Comparison of ENCODE assay signal across 15 cellular contexts in the genomic region with DNA sequence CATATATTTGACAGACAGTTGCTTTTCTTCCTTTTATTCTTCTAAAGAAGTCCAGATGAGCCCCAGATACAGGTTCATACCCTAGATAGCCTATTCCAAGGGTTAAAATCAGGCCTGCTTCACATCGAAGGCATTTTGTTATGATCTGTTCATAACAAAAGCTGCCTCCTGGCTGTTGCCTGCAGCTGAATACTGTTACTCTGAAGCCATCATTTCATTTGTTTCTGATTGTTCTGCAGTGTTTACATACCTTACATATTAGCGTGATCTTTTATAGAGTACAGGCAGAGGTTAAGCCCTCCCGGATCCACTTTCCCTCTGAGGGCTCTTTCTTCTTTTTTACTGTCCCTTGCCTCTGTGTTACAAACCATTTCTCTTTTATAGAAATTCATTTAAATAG.
DNase-seq lines count a peak whose midpoint lies in the region; ATAC-seq and TF ChIP-seq lines count a peak whose summit lies in the region.
"Had no signal": no experiment of that assay in that cellular context is flagged by ENCODE, and none has a peak within 500 bp of the region (broad histone marks: within the 10 kb centered on the region; RNA-seq: fewer than 3 reads in every experiment).

No MANE protein-coding gene starts in this region.

- no peak overlapping the region for H3K4me3 Mint-ChIP-seq in Caco-2 (ENCODE audit: unreplicated experiment)
- H3K4me3 Mint-ChIP-seq: natural killer cell had no signal

- H3K9me3 ChIP-seq in psoas muscle = no peaks in the 10 kb centered on the region
- H3K9me3 ChIP-seq in Caco-2 = no peaks in the 10 kb centered on the region
- H3K9me3 ChIP-seq: thyroid gland had no signal

- H3K4me3 ChIP-seq in epithelial cell of esophagus (ENCODE audit: low read length) (no peak overlapping the region), psoas muscle (no peak overlapping the region), Caco-2 (ENCODE audit: low read depth, low read length) (no peak overlapping the region)
- H3K4me3 ChIP-seq: thyroid gland had no signal

- CTCF ChIA-PET in Caco-2 (lab: Charles Lee) = no interaction called here

- 16 to 29% (median 24%) methylated on average over 3 of the region's 3 CpGs for WGBS in psoas muscle, 3 donors

- no peak for ATAC-seq in psoas muscle
- ATAC-seq: HCT116, natural killer cell had no signal

- H3K27me3 Mint-ChIP-seq in Caco-2 (ENCODE audit: insufficient read depth, unreplicated experiment) = no peaks in the 10 kb centered on the region

- no TSS peak for BruUV-seq in Caco-2 (replicated peaks; lab: Mats Ljungman, UMichigan)

- H3K36me3 Mint-ChIP-seq in Caco-2 (ENCODE audit: insufficient read depth, unreplicated experiment) = no peaks in the 10 kb centered on the region
- H3K36me3 Mint-ChIP-seq: natural killer cell had no signal

- H3K4me1 Mint-ChIP-seq in Caco-2 (ENCODE audit: low read depth, unreplicated experiment) = peaks cover 13% of the 10 kb centered on the region
- H3K4me1 Mint-ChIP-seq: natural killer cell had no signal

- H3K36me3 ChIP-seq in psoas muscle (ENCODE audit: insufficient read depth in 1 of 2, low read depth in 1 of 2) (no peaks in the 10 kb centered on the region), Caco-2 (ENCODE audit: control insufficient read depth, insufficient read depth, low read length) (no peaks in the 10 kb centered on the region)
- H3K36me3 ChIP-seq: thyroid gland had no signal

- H3K9me3 Mint-ChIP-seq in Caco-2 (ENCODE audit: unreplicated experiment) = no peaks in the 10 kb centered on the region
- H3K9me3 Mint-ChIP-seq: natural killer cell had no signal

- H3K27ac ChIP-seq in psoas muscle = peak overlapping the region; percentile 90

- H3K27ac Mint-ChIP-seq in Caco-2 (ENCODE audit: unreplicated experiment) = no peak overlapping the region
- H3K27ac Mint-ChIP-seq: natural killer cell had no signal

- DNase-seq in EH (ENCODE audit: low read depth) (peak; percentile 85), NCI-H748 treated with DMSO at 0.1 percent for 48 hours (lab: John Stamatoyannopoulos, UW) (peak; percentile 66), epithelial cell of esophagus (ENCODE audit: low read depth) (peak; percentile 51), psoas muscle (no peak), Caco-2 (no peak), GM20000 (ENCODE audit: low spot score) (no peak), posterior cingulate gyrus (no peak)
- DNase-seq in activated CD4-positive, alpha-beta T cell treated with anti-CD3 and anti-CD28 coated beads for 1 hour = no peak
- DNase-seq: aorta; DMS53; natural killer cell; NCI-H2081; stimulated activated CD4-positive, alpha-beta T cell treated with anti-CD3 and anti-CD28 coated beads, Interleukin-4, amount 100 ng/mL, for 4 hours; thyroid gland had no signal

- H3K4me1 ChIP-seq in psoas muscle = peaks cover 57% of the 10 kb centered on the region
- peaks cover 9% of the 10 kb centered on the region; the same call in 1 of the 2 replicates for H3K4me1 ChIP-seq in Caco-2

- intact Hi-C loops in psoas muscle (cut with DNase I) = loop anchor here (5.0 to 10.0 kb wide), 2 partner anchors 51 to 73 kb away; no protein-coding TSS in a partner anchor
- intact Hi-C loops in Caco-2 (cut with micrococcal nuclease; ENCODE audit: unreplicated experiment) = no loop called here
- intact Hi-C loops in posterior cingulate gyrus (cut with DNase I) = no loop called here

- no peak for TF ChIP-seq CTCF in epithelial cell of esophagus (IDR thresholded peaks at IDR 0.05; ENCODE audit: insufficient read depth, low read depth, low read length, missing control alignments)
- no peak for TF ChIP-seq CTCF in psoas muscle (IDR thresholded peaks at IDR 0.05)
- no peak for TF ChIP-seq CTCF in Caco-2 (IDR thresholded peaks at IDR 0.05; ENCODE audit: insufficient read depth in 1 of 2, low read depth in 1 of 2, low read length in 1 of 2, severe bottlenecking in 1 of 2, unreplicated experiment in 1 of 2)
- TF ChIP-seq CTCF in GM20000 (IDR thresholded peaks at IDR 0.05; ENCODE audit: extremely low read depth, missing control alignments) = no peak

- H3K27me3 ChIP-seq in psoas muscle (ENCODE audit: insufficient read depth in 3 of 3, low read length in 2 of 3) (no peaks in the 10 kb centered on the region), Caco-2 (replicated peaks; ENCODE audit: control insufficient read depth, insufficient read depth, low read length) (no peaks in the 10 kb centered on the region)
- H3K27me3 ChIP-seq: thyroid gland had no signal

- POLR2A ChIA-PET in Caco-2 (lab: Charles Lee) = no interaction called here

Comparison
In these comparisons a context has a peak if more than half of its experiments do, and no peak if none do; other contexts are left out.
1. DNase-seq: peak in EH (single experiment), NCI-H748 treated with DMSO at 0.1 percent for 48 hours (single experiment) and epithelial cell of esophagus (single experiment); none in psoas muscle (0 of 2), Caco-2 (0 of 2), GM20000 (single experiment), posterior cingulate gyrus (0 of 10) and activated CD4-positive, alpha-beta T cell treated with anti-CD3 and anti-CD28 coated beads for 1 hour (single experiment).
2. intact Hi-C loops: an anchor here in psoas muscle (5.0 to 10.0 kb wide); none called in Caco-2 and posterior cingulate gyrus.